Comparison of ENCODE assay signal across 28 cellular contexts in genomic region chr18:9244376-9244775, GRCh38.
DNase-seq lines count a peak whose midpoint lies in the region; ATAC-seq, FAIRE-seq and TF ChIP-seq lines count a peak whose summit lies in the region.
"Had no signal": no experiment of that assay in that cellular context is flagged by ENCODE, and none has a peak within 500 bp of the region (broad histone marks: within the 10 kb centered on the region; RNA-seq: fewer than 3 reads in every experiment).

No MANE protein-coding gene starts in this region.

- H3K27ac Mint-ChIP-seq in activated CD8-positive, alpha-beta memory T cell treated with anti-CD3 and anti-CD28 coated beads, Interleukin-2, amount 10 ng/mL, durations not matched to agents 7 days and 5 days, result peak overlapping the region; percentile 64
- H3K27ac Mint-ChIP-seq in stimulated activated naive CD8-positive, alpha-beta T cell treated with anti-CD3 and anti-CD28 coated beads, Interleukin-15, amount 100 ng/mL, for 72 hours, result peak overlapping the region in 1 of 2 donors; percentile 35
- peak overlapping the region; percentile 38 for H3K27ac Mint-ChIP-seq in activated T-helper 2 cell treated with anti-CD3 and anti-CD28 coated beads, Interferon-gamma antibody, Interleukin-2, Interleukin-4, amounts not matched to agents 10 μg/mL and 5 μg/mL and 100 μg/mL, durations not matched to agents 14 hours and 24 hours and 36 hours
- H3K27ac Mint-ChIP-seq: CD4-positive, alpha-beta T cell had no signal

- no peaks in the 10 kb centered on the region for H3K27me3 Mint-ChIP-seq in activated CD8-positive, alpha-beta memory T cell treated with anti-CD3 and anti-CD28 coated beads, Interleukin-2, amount 10 ng/mL, durations not matched to agents 7 days and 5 days
- no peaks in the 10 kb centered on the region for H3K27me3 Mint-ChIP-seq in stimulated activated naive CD8-positive, alpha-beta T cell treated with anti-CD3 and anti-CD28 coated beads, Interleukin-15, amount 100 ng/mL, for 72 hours
- no peaks in the 10 kb centered on the region for H3K27me3 Mint-ChIP-seq in activated T-helper 2 cell treated with anti-CD3 and anti-CD28 coated beads, Interferon-gamma antibody, Interleukin-2, Interleukin-4, amounts not matched to agents 10 μg/mL and 5 μg/mL and 100 μg/mL, durations not matched to agents 14 hours and 24 hours and 36 hours (ENCODE audit: low read depth)
- H3K27me3 Mint-ChIP-seq: CD4-positive, alpha-beta T cell had no signal

- intact Hi-C loops in activated T-helper 2 cell treated with anti-CD3 and anti-CD28 coated beads, Interferon-gamma antibody, Interleukin-2, Interleukin-4, amounts not matched to agents 10 μg/mL and 5 μg/mL and 100 μg/mL, durations not matched to agents 14 hours and 24 hours and 36 hours (cut with micrococcal nuclease), result loop anchor here (5.0 kb wide), 1 partner anchor 102 kb away; no protein-coding TSS in a partner anchor

- H3K9me3 Mint-ChIP-seq in activated CD8-positive, alpha-beta memory T cell treated with anti-CD3 and anti-CD28 coated beads, Interleukin-2, amount 10 ng/mL, durations not matched to agents 7 days and 5 days (ENCODE audit: low read depth), result no peaks in the 10 kb centered on the region
- H3K9me3 Mint-ChIP-seq in stimulated activated naive CD8-positive, alpha-beta T cell treated with anti-CD3 and anti-CD28 coated beads, Interleukin-15, amount 100 ng/mL, for 72 hours, result no peaks in the 10 kb centered on the region
- no peaks in the 10 kb centered on the region for H3K9me3 Mint-ChIP-seq in activated T-helper 2 cell treated with anti-CD3 and anti-CD28 coated beads, Interferon-gamma antibody, Interleukin-2, Interleukin-4, amounts not matched to agents 10 μg/mL and 5 μg/mL and 100 μg/mL, durations not matched to agents 14 hours and 24 hours and 36 hours
- H3K9me3 Mint-ChIP-seq: CD4-positive, alpha-beta T cell had no signal

- peaks cover 25% of the 10 kb centered on the region for H3K4me1 Mint-ChIP-seq in activated CD8-positive, alpha-beta memory T cell treated with anti-CD3 and anti-CD28 coated beads, Interleukin-2, amount 10 ng/mL, durations not matched to agents 7 days and 5 days
- peaks cover 12% of the 10 kb centered on the region for H3K4me1 Mint-ChIP-seq in stimulated activated naive CD8-positive, alpha-beta T cell treated with anti-CD3 and anti-CD28 coated beads, Interleukin-15, amount 100 ng/mL, for 72 hours
- peaks cover 7% of the 10 kb centered on the region for H3K4me1 Mint-ChIP-seq in activated T-helper 2 cell treated with anti-CD3 and anti-CD28 coated beads, Interferon-gamma antibody, Interleukin-2, Interleukin-4, amounts not matched to agents 10 μg/mL and 5 μg/mL and 100 μg/mL, durations not matched to agents 14 hours and 24 hours and 36 hours (ENCODE audit: low read depth)

- TF ChIP-seq CTCF in D721Med (IDR thresholded peaks at IDR 0.05; ENCODE audit: insufficient read depth, missing control alignments), result no peak

- DNase-seq in activated CD8-positive, alpha-beta memory T cell treated with anti-CD3 and anti-CD28 coated beads, Interleukin-2, amount 10 ng/mL, durations not matched to agents 7 days and 5 days, result no peak
- DNase-seq in activated CD8-positive, alpha-beta memory T cell treated with anti-CD3 and anti-CD28 coated beads for 24 hours, result no peak
- no peak for DNase-seq in stimulated activated naive CD8-positive, alpha-beta T cell treated with anti-CD3 and anti-CD28 coated beads, Interleukin-15, Interleukin-2, amounts not matched to agents 100 U/mL and 50 U/mL, for 24 hours
- DNase-seq in stimulated activated naive CD8-positive, alpha-beta T cell treated with anti-CD3 and anti-CD28 coated beads, Interleukin-15, amount 100 ng/mL, for 72 hours, result no peak
- DNase-seq in activated T-helper 2 cell treated with anti-CD3 and anti-CD28 coated beads, Interferon-gamma antibody, Interleukin-2, Interleukin-4, amounts not matched to agents 10 μg/mL and 5 μg/mL and 100 μg/mL, durations not matched to agents 14 hours and 24 hours and 36 hours (ENCODE audit: low spot score), result no peak
- DNase-seq in NCI-H446 treated with DMSO at 0.1 percent for 48 hours (lab: John Stamatoyannopoulos, UW) (no peak), RKO (ENCODE audit: low spot score) (no peak), D721Med (ENCODE audit: insufficient read length, low spot score) (no peak)
- DNase-seq: CD4-positive, alpha-beta T cell; DMS53; GOT3; HCEC 1CT; Kasumi-1; NCI-H1092 treated with DMSO at 0.1 percent for 48 hours; NCI-H1436; NCI-H187; NCI-H2081 treated with DMSO at 0.1 percent for 48 hours; NCI-H2171 treated with DMSO at 0.1 percent for 48 hours; NCI-H345; NCI-H524 treated with DMSO at 0.1 percent for 48 hours; NCI-H774; PC-3; SJCRH30 had no signal

- CTCF ChIA-PET in activated CD8-positive, alpha-beta memory T cell treated with anti-CD3 and anti-CD28 coated beads, Interleukin-2, amount 10 ng/mL, durations not matched to agents 7 days and 5 days (lab: Charles Lee), result no interaction called here

- peak; percentile 51 for ATAC-seq in activated CD8-positive, alpha-beta memory T cell treated with anti-CD3 and anti-CD28 coated beads, Interleukin-2, amount 10 ng/mL, durations not matched to agents 7 days and 5 days
- peak; percentile 36 for ATAC-seq in stimulated activated naive CD8-positive, alpha-beta T cell treated with anti-CD3 and anti-CD28 coated beads, Interleukin-15, Interleukin-2, amounts not matched to agents 100 U/mL and 50 U/mL, for 24 hours
- ATAC-seq in stimulated activated naive CD8-positive, alpha-beta T cell treated with anti-CD3 and anti-CD28 coated beads, Interleukin-15, amount 100 ng/mL, for 72 hours, result no peak
- ATAC-seq: K562, PC-3, Right ventricle myocardium inferior had no signal

- FAIRE-seq in D721Med (lab: Jason Lieb, UNC), result no peak
- FAIRE-seq: A204.1, GM18507, HTR-8/SVneo, K562 had no signal

- peaks cover 40% of the 10 kb centered on the region for H3K36me3 Mint-ChIP-seq in activated CD8-positive, alpha-beta memory T cell treated with anti-CD3 and anti-CD28 coated beads, Interleukin-2, amount 10 ng/mL, durations not matched to agents 7 days and 5 days
- H3K36me3 Mint-ChIP-seq in activated T-helper 2 cell treated with anti-CD3 and anti-CD28 coated beads, Interferon-gamma antibody, Interleukin-2, Interleukin-4, amounts not matched to agents 10 μg/mL and 5 μg/mL and 100 μg/mL, durations not matched to agents 14 hours and 24 hours and 36 hours (ENCODE audit: low read depth), result peaks cover 47% of the 10 kb centered on the region

- H3K4me3 Mint-ChIP-seq in activated CD8-positive, alpha-beta memory T cell treated with anti-CD3 and anti-CD28 coated beads, Interleukin-2, amount 10 ng/mL, durations not matched to agents 7 days and 5 days, result no peak overlapping the region
- no peak overlapping the region for H3K4me3 Mint-ChIP-seq in stimulated activated naive CD8-positive, alpha-beta T cell treated with anti-CD3 and anti-CD28 coated beads, Interleukin-15, amount 100 ng/mL, for 72 hours
- no peak overlapping the region for H3K4me3 Mint-ChIP-seq in activated T-helper 2 cell treated with anti-CD3 and anti-CD28 coated beads, Interferon-gamma antibody, Interleukin-2, Interleukin-4, amounts not matched to agents 10 μg/mL and 5 μg/mL and 100 μg/mL, durations not matched to agents 14 hours and 24 hours and 36 hours (ENCODE audit: low read depth)
- H3K4me3 Mint-ChIP-seq: CD4-positive, alpha-beta T cell had no signal
